In the genomic region with DNA sequence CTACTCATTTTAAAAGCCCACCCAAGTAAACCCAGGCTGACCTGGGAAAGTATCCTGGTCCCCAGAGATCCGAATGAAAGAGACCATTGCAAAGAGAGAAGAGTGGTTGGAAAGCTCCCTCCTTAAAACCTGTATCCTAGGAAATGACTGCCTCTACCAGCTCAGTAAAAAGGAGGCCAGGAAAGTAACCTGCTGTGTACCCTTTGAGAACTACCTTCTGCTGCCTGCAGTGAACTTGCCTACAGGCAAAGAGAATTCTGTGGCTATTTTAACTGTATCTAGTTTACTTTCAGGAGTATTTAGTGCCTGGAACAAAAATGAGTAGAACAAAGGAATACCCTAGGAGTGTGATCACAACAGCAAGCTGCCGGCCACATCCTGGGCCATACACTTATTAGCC, we compare ENCODE assay signal across 18 cellular contexts.
"Had no signal": no experiment of that assay in that cellular context is flagged by ENCODE, and none has a peak within 500 bp of the region (broad histone marks: within the 10 kb centered on the region; RNA-seq: fewer than 3 reads in every experiment).

No MANE protein-coding gene starts in this region.

- DNase-seq: activated CD4-positive, alpha-beta T cell treated with anti-CD3 and anti-CD28 coated beads, Interleukin-2, amount 10 ng/mL, durations not matched to agents 7 days and 5 days; activated CD8-positive, alpha-beta T cell treated with anti-CD3 and anti-CD28 coated beads, Interleukin-2, amount 10 ng/mL, durations not matched to agents 7 days and 5 days; activated T-cell treated with anti-CD3 and anti-CD28 coated beads, Interleukin-2, amount 50 U/mL, for 1 hour; aorta; central memory CD4-positive, alpha-beta T cell; colonic mucosa; dorsolateral prefrontal cortex; effector memory CD8-positive, alpha-beta T cell; glutamatergic neuron; kidney; natural killer cell; pancreas; right lobe of liver; stimulated activated CD4-positive, alpha-beta T cell treated with anti-CD3 and anti-CD28 coated beads, Interleukin-2, amount 100 ng/mL, for 24 hours; stomach; SW 1271; T-helper 17 cell; transverse colon had no signal
